ENCODE assay signal across 13 cellular contexts in genomic region chr21:44910229-44911065, GRCh38. TPM values are rescaled to one million over a fixed set of nuclear protein-coding genes. Genes with fewer than 3 reads are reported as not detected.
A peak's percentile ranks its signal among the peaks of the same experiment; 100 is the strongest.
DNase-seq lines count a peak whose midpoint lies in the region; ATAC-seq and TF ChIP-seq lines count a peak whose summit lies in the region.
"Had no signal": no experiment of that assay in that cellular context is flagged by ENCODE, and none has a peak within 500 bp of the region (broad histone marks: within the 10 kb centered on the region; RNA-seq: fewer than 3 reads in every experiment).

No MANE protein-coding gene starts in this region.

- peak overlapping the region; percentile 80 to 93 (median 87) for H3K27ac Mint-ChIP-seq in CD14-positive monocyte
- peak overlapping the region; percentile 34 for H3K27ac Mint-ChIP-seq in activated CD8-positive, alpha-beta T cell treated with anti-CD3 and anti-CD28 coated beads for 36 hours
- H3K27ac Mint-ChIP-seq: H9 had no signal

- DNase-seq in CD14-positive monocyte (ENCODE audit: low spot score) (no peak), COLO668 (lab: John Stamatoyannopoulos, UW; ENCODE audit: unreplicated experiment) (peak; percentile 56), myocyte (ENCODE audit: low read depth) (peak; percentile 79), mucosa of gallbladder (ENCODE audit: low spot score) (no peak), NCI-H1436 (lab: John Stamatoyannopoulos, UW) (no peak), NCI-H2171 treated with DMSO at 0.1 percent for 48 hours (lab: John Stamatoyannopoulos, UW) (no peak)
- no peak for DNase-seq in activated CD8-positive, alpha-beta T cell treated with anti-CD3 and anti-CD28 coated beads for 36 hours
- DNase-seq: activated gamma-delta T cell, DMS53, esophagus squamous epithelium, H9, IMR-90, NCI-H187 had no signal

- H3K9me3 Mint-ChIP-seq in CD14-positive monocyte, result peaks cover 0 to 2% (median 0%) of the 10 kb centered on the region in 7 donors
- no peaks in the 10 kb centered on the region for H3K9me3 Mint-ChIP-seq in activated CD8-positive, alpha-beta T cell treated with anti-CD3 and anti-CD28 coated beads for 36 hours

- H3K4me1 Mint-ChIP-seq in CD14-positive monocyte, result peaks cover 88% of the 10 kb centered on the region
- peaks cover 71% of the 10 kb centered on the region for H3K4me1 Mint-ChIP-seq in activated CD8-positive, alpha-beta T cell treated with anti-CD3 and anti-CD28 coated beads for 36 hours (ENCODE audit: low read depth)

- H3K27me3 Mint-ChIP-seq in CD14-positive monocyte (ENCODE audit: low read depth in 3 of 3), result peaks cover 0 to 3% (median 2%) of the 10 kb centered on the region in 3 donors
- no peaks in the 10 kb centered on the region for H3K27me3 Mint-ChIP-seq in activated CD8-positive, alpha-beta T cell treated with anti-CD3 and anti-CD28 coated beads for 36 hours

- peaks cover 34 to 59% of the 10 kb centered on the region in 2 donors for H3K36me3 Mint-ChIP-seq in CD14-positive monocyte
- H3K36me3 Mint-ChIP-seq in activated CD8-positive, alpha-beta T cell treated with anti-CD3 and anti-CD28 coated beads for 36 hours (ENCODE audit: low read depth), result peaks cover 46% of the 10 kb centered on the region

- intact Hi-C loops in CD14-positive monocyte (cut with micrococcal nuclease), result loop anchor here in 1 of 2 donors (5.0 kb wide), 1 partner anchor 93 kb away; the partner anchor contains the start of gene SUMO3
- intact Hi-C loops in activated CD8-positive, alpha-beta T cell treated with anti-CD3 and anti-CD28 coated beads for 36 hours (cut with micrococcal nuclease), result no loop called here

- H3K4me3 Mint-ChIP-seq in CD14-positive monocyte, result no peak overlapping the region
- H3K4me3 Mint-ChIP-seq in activated CD8-positive, alpha-beta T cell treated with anti-CD3 and anti-CD28 coated beads for 36 hours, result peak overlapping the region; percentile 58

- ATAC-seq in activated CD8-positive, alpha-beta T cell treated with anti-CD3 and anti-CD28 coated beads for 36 hours, result no peak

- POLR2A ChIA-PET in activated CD8-positive, alpha-beta T cell treated with anti-CD3 and anti-CD28 coated beads for 36 hours (lab: Charles Lee), result interaction anchor here (1.0 to 8.4 kb wide), 3 partner anchors 9 to 21 kb away, joined by 3 to 55 read pairs (median 10); no protein-coding TSS in a partner anchor

- no peak for TF ChIP-seq CTCF in CD14-positive monocyte (IDR thresholded peaks at IDR 0.05)
- TF ChIP-seq CTCF in activated CD8-positive, alpha-beta T cell treated with anti-CD3 and anti-CD28 coated beads for 36 hours (IDR thresholded peaks at IDR 0.05), result no peak

- CTCF ChIA-PET in activated CD8-positive, alpha-beta T cell treated with anti-CD3 and anti-CD28 coated beads for 36 hours (lab: Charles Lee), result interaction anchor here (0.7 to 7.5 kb wide), 7 partner anchors 9 to 21 kb away, joined by 3 to 63 read pairs (median 6); partner anchors contain the start of gene ITGB2

RNA-seq across cellular contexts. Expression of gene ITGB2, which starts 10.3 kb away (rescaled TPM):
- polyA plus RNA-seq in CD14-positive monocyte, result 1,000 to 10,000 TPM; 1,470 to 1,628 TPM
- 100 to 1,000 TPM; 340 to 343 TPM for total RNA-seq in activated CD8-positive, alpha-beta T cell treated with anti-CD3 and anti-CD28 coated beads for 36 hours
- total RNA-seq in myocyte, result 2.2 and 3.2 TPM in 2 replicates
- polyA plus RNA-seq in myocyte (2012), result 19.1 TPM
- 84.5 TPM for total RNA-seq in mucosa of gallbladder
- total RNA-seq: IMR-90 had no signal

RNA-seq across cellular contexts. Expression of gene SLX9, which starts 29.4 kb away (rescaled TPM):
- polyA plus RNA-seq in CD14-positive monocyte, result 1 to 10 TPM; 7.5 to 9.0 TPM
- total RNA-seq in activated CD8-positive, alpha-beta T cell treated with anti-CD3 and anti-CD28 coated beads for 36 hours, result 10 to 100 TPM; 76.0 to 76.5 TPM
- total RNA-seq in myocyte (13.6 and 14.9 TPM in 2 replicates), mucosa of gallbladder (34.6 TPM)
- polyA plus RNA-seq in myocyte (2012), result 24.5 TPM

RNA-seq across cellular contexts. Expression of gene PTTG1IP, which starts 37.0 kb away (rescaled TPM):
- polyA plus RNA-seq in CD14-positive monocyte, result 100 to 1,000 TPM; 206 to 238 TPM
- 10 to 100 TPM; 60.7 to 61.8 TPM for total RNA-seq in activated CD8-positive, alpha-beta T cell treated with anti-CD3 and anti-CD28 coated beads for 36 hours
- total RNA-seq in myocyte, result 207 and 246 TPM in 2 replicates
- 370 TPM for polyA plus RNA-seq in myocyte (2012)
- total RNA-seq in mucosa of gallbladder, result 295 TPM

Comparison
In these comparisons a context has a peak if more than half of its experiments do, and no peak if none do; other contexts are left out.
1. DNase-seq: peak in COLO668 (single experiment) and myocyte (single experiment); none in CD14-positive monocyte (single experiment), activated CD8-positive, alpha-beta T cell treated with anti-CD3 and anti-CD28 coated beads for 36 hours (single experiment), mucosa of gallbladder (single experiment), NCI-H1436 (single experiment) and NCI-H2171 treated with DMSO at 0.1 percent for 48 hours (single experiment).
2. RNA of gene ITGB2, which starts 10.3 kb away (total RNA-seq): 340 to 343 TPM in activated CD8-positive, alpha-beta T cell treated with anti-CD3 and anti-CD28 coated beads for 36 hours and 84.5 TPM in mucosa of gallbladder (single experiment); 2.2 to 3.2 TPM in myocyte; every median in the first group is over 10 times any median in the second.